Comparison of ENCODE assay signal across 16 cellular contexts in the genomic region with DNA sequence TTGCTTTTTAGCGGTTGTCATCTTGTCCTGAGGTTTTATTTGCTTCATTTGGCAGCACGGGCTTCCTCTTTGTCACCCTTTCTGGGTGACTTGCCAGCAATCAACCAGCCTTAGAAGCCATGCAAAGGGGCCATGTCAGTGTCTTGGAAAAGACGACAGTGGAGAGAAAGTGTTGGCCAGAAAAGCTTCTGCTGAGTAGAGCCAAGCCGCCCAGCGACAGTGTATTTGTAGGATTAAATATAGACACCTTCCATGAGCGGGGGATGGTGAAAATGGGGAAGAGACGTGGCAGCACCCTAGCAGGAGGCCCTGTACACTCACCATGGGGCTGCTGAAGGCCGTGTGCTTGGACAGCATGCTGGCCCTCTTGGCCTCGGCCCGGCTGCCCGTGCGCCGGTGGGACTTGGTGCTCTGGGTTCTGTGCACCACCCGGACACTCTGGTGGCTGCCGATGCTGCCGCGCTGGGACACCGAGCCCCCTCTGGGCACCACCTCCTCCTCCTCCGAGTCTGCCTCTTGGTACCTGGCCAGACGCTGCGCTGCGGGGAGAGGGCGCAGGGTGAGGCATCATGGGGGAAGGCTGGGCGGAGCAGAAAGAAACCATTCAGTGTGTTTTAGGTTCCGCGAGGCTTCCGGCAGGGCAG.
DNase-seq lines count a peak whose midpoint lies in the region; ATAC-seq and TF ChIP-seq lines count a peak whose summit lies in the region.
"Had no signal": no experiment of that assay in that cellular context is flagged by ENCODE, and none has a peak within 500 bp of the region (broad histone marks: within the 10 kb centered on the region; RNA-seq: fewer than 3 reads in every experiment).

No MANE protein-coding gene starts in this region.

- intact Hi-C loops in lower lobe of right lung (cut with DNase I), result no loop called here

- H3K4me3 ChIP-seq in lower lobe of right lung, result no peak overlapping the region
- no peak overlapping the region for H3K4me3 ChIP-seq in BE2C (ENCODE audit: low read depth, low read length)
- H3K4me3 ChIP-seq: PC-9, prostate gland had no signal

- peak; percentile 24 for DNase-seq in Ammon's horn (ENCODE audit: low spot score)
- peak; percentile 7 for DNase-seq in NCI-H82 treated with DMSO at 0.1 percent for 48 hours (lab: John Stamatoyannopoulos, UW; ENCODE audit: unreplicated experiment)
- DNase-seq in lower lobe of right lung, result no peak
- no peak for DNase-seq in activated effector memory CD4-positive, alpha-beta T cell treated with anti-CD3 and anti-CD28 coated beads, Interleukin-2, amount 50 U/mL, for 16 hours
- no peak for DNase-seq in dedifferentiated amniotic fluid mesenchymal stem cell (ENCODE audit: extremely low spot score)
- DNase-seq in BE2C, result no peak
- DNase-seq: activated T-cell treated with anti-CD3 and anti-CD28 coated beads, Interleukin-2, amount 50 U/mL, for 72 hours; DMS53; effector memory CD8-positive, alpha-beta T cell; NCI-H1048; NCI-H345; PC-9; stimulated activated CD8-positive, alpha-beta memory T cell treated with anti-CD3 and anti-CD28 coated beads, Interleukin-4, amount 100 ng/mL, for 48 hours had no signal

- ATAC-seq in GM21576 (IDR thresholded peaks at IDR 0.05; ENCODE audit: unreplicated experiment) (peak; percentile 25), lower lobe of right lung (peak; percentile 18 to 20), HG03175 (IDR thresholded peaks at IDR 0.05; ENCODE audit: unreplicated experiment) (no peak)
- ATAC-seq: activated T-cell treated with anti-CD3 and anti-CD28 coated beads, Interleukin-2, amount 50 U/mL, for 72 hours; effector memory CD8-positive, alpha-beta T cell had no signal

- H3K4me1 ChIP-seq in lower lobe of right lung, result no peaks in the 10 kb centered on the region
- no peaks in the 10 kb centered on the region for H3K4me1 ChIP-seq in BE2C
- H3K4me1 ChIP-seq: prostate gland had no signal

- H3K9me3 ChIP-seq in lower lobe of right lung, result no peaks in the 10 kb centered on the region
- H3K9me3 ChIP-seq in BE2C, result no peaks in the 10 kb centered on the region
- H3K9me3 ChIP-seq: prostate gland had no signal

- H3K27ac ChIP-seq in lower lobe of right lung, result no peak overlapping the region
- H3K27ac ChIP-seq: PC-9, prostate gland had no signal

- H3K36me3 ChIP-seq in lower lobe of right lung, result peaks cover 44% of the 10 kb centered on the region
- H3K36me3 ChIP-seq in BE2C, result no peaks in the 10 kb centered on the region
- H3K36me3 ChIP-seq: prostate gland had no signal

- H3K27me3 ChIP-seq in lower lobe of right lung (ENCODE audit: low read depth) (no peaks in the 10 kb centered on the region), BE2C (no peaks in the 10 kb centered on the region)

- TF ChIP-seq CTCF in lower lobe of right lung (IDR thresholded peaks at IDR 0.05), result no peak
- TF ChIP-seq CTCF in BE2C (IDR thresholded peaks at IDR 0.05; ENCODE audit: low read depth, low read length), result no peak

Comparison
In these comparisons a context has a peak if more than half of its experiments do, and no peak if none do; other contexts are left out.
1. DNase-seq: peak in Ammon's horn (single experiment) and NCI-H82 treated with DMSO at 0.1 percent for 48 hours (single experiment); none in lower lobe of right lung (single experiment), activated effector memory CD4-positive, alpha-beta T cell treated with anti-CD3 and anti-CD28 coated beads, Interleukin-2, amount 50 U/mL, for 16 hours (single experiment), dedifferentiated amniotic fluid mesenchymal stem cell (single experiment) and BE2C (single experiment).